Comparison of ENCODE assay signal across 8 cellular contexts in genomic region chr17:34981538-34982241, GRCh38. TPM values are rescaled to one million over a fixed set of nuclear protein-coding genes. Genes with fewer than 3 reads are reported as not detected.
DNase-seq lines count a peak whose midpoint lies in the region; ATAC-seq, FAIRE-seq and TF ChIP-seq lines count a peak whose summit lies in the region.

No MANE protein-coding gene starts in this region.

- H3K9ac ChIP-seq in DND-41 (ENCODE audit: low read depth, low read length) (peak overlapping the region; percentile 95), GM12878 (ENCODE audit: control insufficient read depth, insufficient read depth, low read length) (peak overlapping the region; percentile 89)

- SMC1A ChIA-PET in GM12878 (lab: Charles Lee; ENCODE audit: uncharacterized antibody, unreplicated experiment) = interaction anchor here (0.6 to 2.6 kb wide), 19 partner anchors 9 to 556 kb away, joined by 3 to 20 read pairs (median 3); partner anchors contain the start of gene SLFN12L

- TF ChIP-seq RAD21 in GM12878 (IDR thresholded peaks at IDR 0.05; ENCODE audit: insufficient read depth, low read depth, low read length) = no peak

- intact Hi-C loops in GM12878 (cut with micrococcal nuclease; ENCODE audit: unreplicated experiment) = loop anchor here (5.0 to 10.0 kb wide), 3 partner anchors 106 to 557 kb away; partner anchors contain the start of gene RAD51D
- intact Hi-C loops in vagina (cut with DNase I) = no loop called here

- TF ChIP-seq POLR2A in GM12878 (IDR thresholded peaks at IDR 0.05; ENCODE audit: low read depth, low read length) (no peak), vagina (IDR thresholded peaks at IDR 0.05) (no peak)

- H3K79me2 ChIP-seq in DND-41 (ENCODE audit: insufficient read depth, low read length) = peaks cover 39% of the 10 kb centered on the region
- H3K79me2 ChIP-seq in GM12878 (ENCODE audit: control insufficient read depth, insufficient read depth, low read length) = peaks cover 22% of the 10 kb centered on the region

- FAIRE-seq in GM12878 (lab: Jason Lieb, UNC) = no peak

- BruUV-seq in GM12878 (replicated peaks; lab: Mats Ljungman, UMichigan) = TSS peak; percentile 63

- RAD21 ChIA-PET in GM12878 (lab: Charles Lee; ENCODE audit: unreplicated experiment) = interaction anchor here (0.7 to 2.4 kb wide), 7 partner anchors 9 to 439 kb away, joined by 3 to 17 read pairs (median 5); partner anchors contain the start of gene RFFL

- H3K4me1 ChIP-seq in DND-41 (ENCODE audit: insufficient read depth, low read length) (peaks cover 49% of the 10 kb centered on the region), GM12878 (ENCODE audit: control insufficient read depth, insufficient read depth, low read length) (peaks cover 12% of the 10 kb centered on the region), lung (ENCODE audit: control insufficient read depth in 2 of 2, insufficient read depth in 2 of 2, low read length in 2 of 2) (peaks cover 1 to 12% of the 10 kb centered on the region in 2 donors), vagina (peaks cover 33% of the 10 kb centered on the region)

- peak overlapping the region; percentile 82 to 89; a peak in 3 of 4 replicates for H3K4me3 ChIP-seq in DND-41 (ENCODE audit: low read depth in 1 of 2, low read length in 2 of 2)
- peak overlapping the region; percentile 86 for H3K4me3 ChIP-seq in LNCaP clone FGC (ENCODE audit: low read depth, low read length)
- H3K4me3 ChIP-seq in GM12878 = peak overlapping the region; percentile 89
- H3K4me3 ChIP-seq in lung = peak overlapping the region; percentile 90
- H3K4me3 ChIP-seq in vagina = peak overlapping the region; percentile 85 to 95

- in situ Hi-C loops in GM12878 (cut with MboI) = no loop called here

- H3K27me3 ChIP-seq in DND-41 (ENCODE audit: insufficient read depth, low read length, poor library complexity) (no peaks in the 10 kb centered on the region), GM12878 (replicated peaks in 1 of 2; ENCODE audit: control insufficient read depth in 2 of 2, insufficient read depth in 2 of 2, low read length in 1 of 2) (no peaks in the 10 kb centered on the region), lung (ENCODE audit: control insufficient read depth, insufficient read depth) (no peaks in the 10 kb centered on the region), vagina (no peaks in the 10 kb centered on the region)

- peak overlapping the region; percentile 96 for H3K27ac ChIP-seq in DND-41 (ENCODE audit: low read length)
- peak overlapping the region; percentile 85 for H3K27ac ChIP-seq in GM12878 (ENCODE audit: control insufficient read depth, insufficient read depth)
- peak overlapping the region; percentile 96 to 97 for H3K27ac ChIP-seq in lung (ENCODE audit: low read depth in 1 of 2, low read length in 1 of 2)
- peak overlapping the region; percentile 98 for H3K27ac ChIP-seq in vagina

- ATAC-seq in DND-41 (ENCODE audit: insufficient read depth, low read depth) = no peak
- ATAC-seq in GM12878 = peak; percentile 27
- ATAC-seq in lung (ENCODE audit: insufficient read depth, low FRiP score) = no peak
- ATAC-seq in HG03196 (IDR thresholded peaks at IDR 0.05; ENCODE audit: unreplicated experiment) = no peak

- POLR2A ChIA-PET in GM12878 (lab: Charles Lee) = interaction anchor here (1.1 to 2.5 kb wide), 4 partner anchors 10 to 138 kb away, joined by 4 to 7 read pairs (median 5); partner anchors contain the start of gene RAD51D

- H3K9me3 ChIP-seq in DND-41 (ENCODE audit: insufficient read depth, low read length, severe bottlenecking) = no peaks in the 10 kb centered on the region
- no peaks in the 10 kb centered on the region for H3K9me3 ChIP-seq in GM12878 (replicated peaks; ENCODE audit: control insufficient read depth, insufficient read depth, low read length)
- no peaks in the 10 kb centered on the region for H3K9me3 ChIP-seq in lung (ENCODE audit: control insufficient read depth in 2 of 2, insufficient read depth in 1 of 2, low read length in 1 of 2)
- no peaks in the 10 kb centered on the region for H3K9me3 ChIP-seq in vagina

- peaks cover 37% of the 10 kb centered on the region for H3K36me3 ChIP-seq in DND-41 (ENCODE audit: insufficient read depth, low read length)
- peaks cover 0 to 4% of the 10 kb centered on the region in 2 experiments; a peak in 1 of 4 replicates for H3K36me3 ChIP-seq in GM12878 (ENCODE audit: control insufficient read depth in 2 of 2, insufficient read depth in 2 of 2, low read length in 1 of 2)
- peaks cover 3 to 7% of the 10 kb centered on the region in 2 donors for H3K36me3 ChIP-seq in lung (ENCODE audit: control insufficient read depth in 2 of 2, insufficient read depth in 2 of 2, low read length in 2 of 2)
- H3K36me3 ChIP-seq in vagina = peaks cover 0 to 10% of the 10 kb centered on the region in 2 donors

- H4K20me1 ChIP-seq in DND-41 (ENCODE audit: insufficient read depth, low read length) (no peaks in the 10 kb centered on the region), GM12878 (ENCODE audit: control insufficient read depth, insufficient read depth) (no peaks in the 10 kb centered on the region)

- WGBS in GM12878 (ENCODE audit: insufficient coverage, insufficient replicate concordance, low lambda C conversion rate, missing lambda C conversion rate) = 41% methylated on average over 8 of the region's 8 CpGs
- 14 to 16% methylated on average over 8 of the region's 8 CpGs for WGBS in lung, 2 donors

- peak overlapping the region; percentile 81 for H3K4me2 ChIP-seq in DND-41 (ENCODE audit: insufficient read depth, low read length)
- peak overlapping the region; percentile 86 for H3K4me2 ChIP-seq in GM12878 (ENCODE audit: control insufficient read depth, insufficient read depth)

- TF ChIP-seq CTCF in DND-41 (IDR thresholded peaks at IDR 0.05; ENCODE audit: borderline replicate concordance, extremely low read depth, low read length, poor library complexity, severe bottlenecking) (no peak), LNCaP clone FGC (IDR thresholded peaks at IDR 0.05; ENCODE audit: control insufficient read depth, extremely low read depth, insufficient read depth) (no peak), GM12878 (IDR thresholded peaks at IDR 0.05 in 2 of 3, conservative IDR thresholded peaks at IDR 0.05 in 1 of 3; ENCODE audit: control insufficient read depth in 2 of 3, extremely low read depth in 1 of 3, insufficient read depth in 1 of 3, low read depth in 3 of 3, low read length in 3 of 3) (no peak), lung (IDR thresholded peaks at IDR 0.05; ENCODE audit: control extremely low read depth, extremely low read depth) (no peak), vagina (IDR thresholded peaks at IDR 0.05) (no peak)

- CTCF ChIA-PET in GM12878 (lab: Yijun Ruan, JAX) = interaction anchor here (0.7 to 3.9 kb wide), 12 partner anchors 10 to 138 kb away, joined by 3 to 16 read pairs (median 3); partner anchors contain the start of genes CCT6B and ZNF830

- H2AFZ ChIP-seq in DND-41 (ENCODE audit: low read depth, low read length) = peak overlapping the region; percentile 60; the same call in 1 of the 2 replicates
- peak overlapping the region; percentile 55 for H2AFZ ChIP-seq in GM12878 (ENCODE audit: control insufficient read depth, low read depth, low read length)

- no peak for TF ChIP-seq EP300 in GM12878 (IDR thresholded peaks at IDR 0.05; ENCODE audit: borderline replicate concordance in 1 of 2, control insufficient read depth in 1 of 2, low read depth in 2 of 2, low read length in 2 of 2)

- DNase-seq in DND-41 (no peak), LNCaP clone FGC (ENCODE audit: low read depth) (no peak), GM12878 (ENCODE audit: low read depth, low spot score) (no peak), lung (ENCODE audit: low spot score) (no peak), vagina (ENCODE audit: extremely low spot score in 2 of 2) (no peak), middle frontal gyrus (ENCODE audit: extremely low spot score, low spot score) (no peak), SW480 (ENCODE audit: low spot score) (no peak)

RNA-seq across cellular contexts. Expression of gene LIG3, which starts 1.4 kb away (rescaled TPM):
- 85.6 and 106 TPM in 2 replicates for total RNA-seq in GM12878 (2013; cell fraction: nucleolus; rRNA removed)
- 33.8 and 38.1 TPM in 2 replicates for total RNA-seq in GM12878 (2014; rRNA removed)
- total RNA-seq in GM12878 (2014; rRNA removed; fragmentation: Illumina TruSeq; extraction: Trizol) = 30.2 and 30.6 TPM in 2 replicates
- 37.6 and 38.7 TPM in 2 replicates for total RNA-seq in GM12878 (2021)
- 8.3 TPM for polyA plus RNA-seq in GM12878 (2011; ENCODE audit: low read depth)
- 37.4 and 41.7 TPM in 2 replicates for polyA plus RNA-seq in GM12878 (2011; rRNA removed)
- polyA plus RNA-seq in GM12878 (2011; cell fraction: cytosol; rRNA removed) = 35.6 and 44.5 TPM in 2 replicates
- polyA plus RNA-seq in GM12878 (2011; cell fraction: nucleus; rRNA removed) = 88.4 and 90.2 TPM in 2 replicates
- polyA plus RNA-seq in GM12878 (2012) = 13.2 and 17.9 TPM in 2 replicates
- 31.3 and 36.2 TPM in 2 replicates for polyA plus RNA-seq in GM12878 (2014; fragmentation: Illumina TruSeq; extraction: Trizol)
- 1 to 10 TPM; 6.5 to 6.6 TPM for polyA plus RNA-seq in GM12878 (2014; fragmentation: Nextera tagmentation; extraction: Ambion mirVana)
- polyA plus RNA-seq in GM12878 (2014; rRNA removed) = 37.1 and 45.4 TPM in 2 replicates
- polyA plus RNA-seq in GM12878 (2016; fragmentation: Nextera tagmentation; extraction: Ambion mirVana) = 10 to 100 TPM; 24.3 to 26.3 TPM
- 66.9 and 103 TPM in 2 replicates for polyA minus RNA-seq in GM12878 (2011; rRNA and poly(A)+ RNA removed)
- polyA minus RNA-seq in GM12878 (2011; cell fraction: cytosol; rRNA and poly(A)+ RNA removed) = 21.4 and 23.9 TPM in 2 replicates
- polyA minus RNA-seq in GM12878 (2011; cell fraction: nucleus; rRNA and poly(A)+ RNA removed) = 42.1 and 68.8 TPM in 2 replicates
- 10 to 100 TPM; 35.1 to 40.9 TPM for total RNA-seq in lung
- 10 to 100 TPM in 1 of 2 donors, 1 to 10 TPM in 1; 6.2 to 17.1 TPM for polyA plus RNA-seq in lung
- total RNA-seq in vagina = 30.0 TPM

RNA-seq across cellular contexts. Expression of gene ZNF830, which starts 20.4 kb away (rescaled TPM):
- total RNA-seq in GM12878 (2013; cell fraction: nucleolus; rRNA removed) = 18.3 and 20.7 TPM in 2 replicates
- total RNA-seq in GM12878 (2014; rRNA removed) = 9.7 and 11.3 TPM in 2 replicates
- total RNA-seq in GM12878 (2014; rRNA removed; fragmentation: Illumina TruSeq; extraction: Trizol) = 18.5 and 19.9 TPM in 2 replicates
- total RNA-seq in GM12878 (2021) = 13.6 and 14.9 TPM in 2 replicates
- polyA plus RNA-seq in GM12878 (2011; ENCODE audit: low read depth) = 4.0 TPM
- 12.0 and 20.7 TPM in 2 replicates for polyA plus RNA-seq in GM12878 (2011; rRNA removed)
- 5.6 and 6.8 TPM in 2 replicates for polyA plus RNA-seq in GM12878 (2011; cell fraction: cytosol; rRNA removed)
- 9.2 and 11.8 TPM in 2 replicates for polyA plus RNA-seq in GM12878 (2011; cell fraction: nucleus; rRNA removed)
- polyA plus RNA-seq in GM12878 (2012) = 6.8 and 11.1 TPM in 2 replicates
- 12.3 and 15.2 TPM in 2 replicates for polyA plus RNA-seq in GM12878 (2014; fragmentation: Illumina TruSeq; extraction: Trizol)
- 10 to 100 TPM; 10.6 to 15.4 TPM for polyA plus RNA-seq in GM12878 (2014; fragmentation: Nextera tagmentation; extraction: Ambion mirVana)
- polyA plus RNA-seq in GM12878 (2014; rRNA removed) = 10.5 and 15.0 TPM in 2 replicates
- 10 to 100 TPM; 16.2 to 16.8 TPM for polyA plus RNA-seq in GM12878 (2016; fragmentation: Nextera tagmentation; extraction: Ambion mirVana)
- polyA minus RNA-seq in GM12878 (2011; rRNA and poly(A)+ RNA removed) = 5.1 and 6.5 TPM in 2 replicates
- polyA minus RNA-seq in GM12878 (2011; cell fraction: cytosol; rRNA and poly(A)+ RNA removed) = 2.9 and 3.2 TPM in 2 replicates
- 8.6 and 13.1 TPM in 2 replicates for polyA minus RNA-seq in GM12878 (2011; cell fraction: nucleus; rRNA and poly(A)+ RNA removed)
- total RNA-seq in lung = 10 to 100 TPM; 13.1 to 13.2 TPM
- 10 to 100 TPM in 1 of 2 donors, 1 to 10 TPM in 1; 7.8 to 10.5 TPM for polyA plus RNA-seq in lung
- total RNA-seq in vagina = 7.6 TPM

RNA-seq across cellular contexts. Expression of gene CCT6B, which starts 20.4 kb away (rescaled TPM):
- 1.4 and 1.8 TPM in 2 replicates for total RNA-seq in GM12878 (2013; cell fraction: nucleolus; rRNA removed)
- total RNA-seq in GM12878 (2014; rRNA removed) (1.9 and 2.2 TPM in 2 replicates), GM12878 (2014; rRNA removed; fragmentation: Illumina TruSeq; extraction: Trizol) (2.6 and 3.1 TPM in 2 replicates), GM12878 (2021) (2.8 TPM in 2 replicates), lung (1 to 10 TPM; 3.0 to 3.6 TPM), vagina (1.7 TPM)
- polyA plus RNA-seq in GM12878 (2011; ENCODE audit: low read depth) = 2.2 TPM
- polyA plus RNA-seq in GM12878 (2011; rRNA removed) (1.6 and 2.5 TPM in 2 replicates), GM12878 (2014; fragmentation: Illumina TruSeq; extraction: Trizol) (2.5 and 3.2 TPM in 2 replicates), GM12878 (2014; fragmentation: Nextera tagmentation; extraction: Ambion mirVana) (1 to 10 TPM; 3.9 to 6.1 TPM), GM12878 (2014; rRNA removed) (1.6 and 2.4 TPM in 2 replicates), GM12878 (2016; fragmentation: Nextera tagmentation; extraction: Ambion mirVana) (1 to 10 TPM; 2.1 to 2.6 TPM), lung (1 to 10 TPM in 1 of 2 donors, under 1 TPM in 1; 0.95 to 1.5 TPM)
- polyA plus RNA-seq in GM12878 (2011; cell fraction: cytosol; rRNA removed) = 0.39 and 0.57 TPM in 2 replicates
- 0.91 and 0.95 TPM in 2 replicates for polyA plus RNA-seq in GM12878 (2011; cell fraction: nucleus; rRNA removed)
- 3.7 and 4.3 TPM in 2 replicates for polyA plus RNA-seq in GM12878 (2012)
- polyA minus RNA-seq in GM12878 (2011; rRNA and poly(A)+ RNA removed) = 0.59 and 0.82 TPM in 2 replicates
- polyA minus RNA-seq in GM12878 (2011; cell fraction: cytosol; rRNA and poly(A)+ RNA removed) = 0.62 TPM in 1 of 2 replicates, not detected in the other
- polyA minus RNA-seq in GM12878 (2011; cell fraction: nucleus; rRNA and poly(A)+ RNA removed) = 0.48 and 1.1 TPM in 2 replicates
